9 cellular contexts compared by ENCODE assay signal in genomic region chr19:44749994-44750393, GRCh38. TPM values are rescaled to one million over a fixed set of nuclear protein-coding genes. Genes with fewer than 3 reads are reported as not detected.
DNase-seq lines count a peak whose midpoint lies in the region; ATAC-seq, FAIRE-seq and TF ChIP-seq lines count a peak whose summit lies in the region.
"Had no signal": no experiment of that assay in that cellular context is flagged by ENCODE, and none has a peak within 500 bp of the region (broad histone marks: within the 10 kb centered on the region; RNA-seq: fewer than 3 reads in every experiment).

No MANE protein-coding gene starts in this region.

- H2AFZ ChIP-seq in GM12878 (ENCODE audit: control insufficient read depth, low read depth, low read length): no peak overlapping the region
- no peak overlapping the region for H2AFZ ChIP-seq in mesenchymal stem cell (ENCODE audit: low read depth, low read length)

- H3K4me3 ChIP-seq in GM12878: peak overlapping the region; percentile 98
- H3K4me3 ChIP-seq in mesenchymal stem cell (ENCODE audit: insufficient read depth in 1 of 2, low read depth in 1 of 2, low read length in 2 of 2): peak overlapping the region in 1 of 2 experiments; percentile 83
- H3K4me3 ChIP-seq in tibial nerve: peak overlapping the region; percentile 42 to 85 (median 60)

- no peak overlapping the region for H3K14ac ChIP-seq in mesenchymal stem cell (ENCODE audit: low read length in 2 of 2)

- RAD21 ChIA-PET in GM12878 (lab: Charles Lee; ENCODE audit: unreplicated experiment): interaction anchor here (1.1 to 2.9 kb wide), 7 partner anchors 11 to 59 kb away, joined by 3 to 50 read pairs (median 7); no protein-coding TSS in a partner anchor

- peaks cover 5% of the 10 kb centered on the region for H3K36me3 Mint-ChIP-seq in activated T-cell treated with anti-CD3 and anti-CD28 coated beads, Interleukin-2, amount 50 U/mL, for 4 hours (ENCODE audit: insufficient read depth)

- H3K4me3 Mint-ChIP-seq in activated T-cell treated with anti-CD3 and anti-CD28 coated beads, Interleukin-2, amount 50 U/mL, for 4 hours: peak overlapping the region; percentile 87

- H2AK5ac ChIP-seq in mesenchymal stem cell (ENCODE audit: low read length, severe bottlenecking): no peak overlapping the region

- H3K9me3 Mint-ChIP-seq in activated T-cell treated with anti-CD3 and anti-CD28 coated beads, Interleukin-2, amount 50 U/mL, for 4 hours: no peaks in the 10 kb centered on the region

- POLR2A ChIA-PET in GM12878 (lab: Charles Lee): interaction anchor here (0.5 to 2.1 kb wide), 6 partner anchors 11 to 101 kb away, joined by 3 to 11 read pairs (median 6); no protein-coding TSS in a partner anchor

- no peak for ATAC-seq in activated T-cell treated with anti-CD3 and anti-CD28 coated beads, Interleukin-2, amount 50 U/mL, for 4 hours
- ATAC-seq in GM12878: no peak

- intact Hi-C loops in GM12878 (cut with micrococcal nuclease; ENCODE audit: unreplicated experiment): no loop called here

- no peak for TF ChIP-seq EP300 in GM12878 (IDR thresholded peaks at IDR 0.05; ENCODE audit: borderline replicate concordance in 1 of 2, control insufficient read depth in 1 of 2, low read depth in 2 of 2, low read length in 2 of 2)
- no peak for TF ChIP-seq EP300 in tibial nerve (IDR thresholded peaks at IDR 0.05)

- H3K4me1 Mint-ChIP-seq in activated T-cell treated with anti-CD3 and anti-CD28 coated beads, Interleukin-2, amount 50 U/mL, for 4 hours (ENCODE audit: low read depth): peaks cover 67% of the 10 kb centered on the region

- SMC1A ChIA-PET in GM12878 (lab: Charles Lee; ENCODE audit: uncharacterized antibody, unreplicated experiment): interaction anchor here (1.0 to 7.7 kb wide), 4 partner anchors 10 to 25 kb away, joined by 4 to 115 read pairs (median 19); no protein-coding TSS in a partner anchor

- H3K79me2 ChIP-seq in GM12878 (ENCODE audit: control insufficient read depth, insufficient read depth, low read length): peaks cover 48% of the 10 kb centered on the region

- no peak overlapping the region for H2BK5ac ChIP-seq in mesenchymal stem cell (ENCODE audit: low read depth, low read length, poor library complexity, severe bottlenecking)

- H3K4me2 ChIP-seq in GM12878 (ENCODE audit: control insufficient read depth, insufficient read depth): peak overlapping the region; percentile 81
- H3K4me2 ChIP-seq in mesenchymal stem cell (ENCODE audit: low read length, poor library complexity, severe bottlenecking): no peak overlapping the region

- in situ Hi-C loops in GM12878 (cut with MboI) (no loop called here), GM13977 (cut with MboI; ENCODE audit: low pct_unique_long_range_greater_than_20kb, low sequenced_read_pairs, unreplicated experiment) (no loop called here)

- no peak overlapping the region for H2BK120ac ChIP-seq in mesenchymal stem cell (ENCODE audit: low read depth, low read length)

- TF ChIP-seq POLR2A in GM12878 (IDR thresholded peaks at IDR 0.05; ENCODE audit: low read depth, low read length) (no peak), tibial nerve (IDR thresholded peaks at IDR 0.05) (no peak)

- no peaks in the 10 kb centered on the region for H3K27me3 ChIP-seq in GM12878 (replicated peaks in 1 of 2; ENCODE audit: control insufficient read depth in 2 of 2, insufficient read depth in 2 of 2, low read length in 1 of 2)
- no peaks in the 10 kb centered on the region for H3K27me3 ChIP-seq in mesenchymal stem cell (ENCODE audit: control insufficient read depth in 1 of 2, insufficient read depth in 1 of 2, low read length in 2 of 2)
- H3K27me3 ChIP-seq in tibial nerve: no peaks in the 10 kb centered on the region

- H3K4me1 ChIP-seq in GM12878 (ENCODE audit: control insufficient read depth, insufficient read depth, low read length): peaks cover 38% of the 10 kb centered on the region
- peaks cover 49% of the 10 kb centered on the region for H3K4me1 ChIP-seq in mesenchymal stem cell (ENCODE audit: control insufficient read depth, insufficient read depth, low read depth, low read length)
- peaks cover 3 to 91% (median 66%) of the 10 kb centered on the region in 4 donors for H3K4me1 ChIP-seq in tibial nerve

- H3K9me3 ChIP-seq in GM12878 (replicated peaks; ENCODE audit: control insufficient read depth, insufficient read depth, low read length): no peaks in the 10 kb centered on the region
- H3K9me3 ChIP-seq in mesenchymal stem cell (ENCODE audit: control insufficient read depth, low read length): no peaks in the 10 kb centered on the region
- no peaks in the 10 kb centered on the region for H3K9me3 ChIP-seq in tibial nerve

- CTCF ChIA-PET in GM12878 (lab: Yijun Ruan, JAX): interaction anchor here (1.2 to 7.7 kb wide), 3 partner anchors 17 to 32 kb away, joined by 3 to 109 read pairs (median 5); no protein-coding TSS in a partner anchor

- TF ChIP-seq RAD21 in GM12878 (IDR thresholded peaks at IDR 0.05; ENCODE audit: insufficient read depth, low read depth, low read length): no peak

- H4K8ac ChIP-seq in mesenchymal stem cell (ENCODE audit: low read length): no peak overlapping the region

- H3K27me3 Mint-ChIP-seq in activated T-cell treated with anti-CD3 and anti-CD28 coated beads, Interleukin-2, amount 50 U/mL, for 4 hours (ENCODE audit: low read depth): no peaks in the 10 kb centered on the region

- peak overlapping the region in 1 of 2 experiments; percentile 54 for H3K18ac ChIP-seq in mesenchymal stem cell (ENCODE audit: low read depth in 1 of 2, low read length in 2 of 2)

- no peak for TF ChIP-seq CTCF in GM12878 (IDR thresholded peaks at IDR 0.05 in 2 of 3, conservative IDR thresholded peaks at IDR 0.05 in 1 of 3; ENCODE audit: control insufficient read depth in 2 of 3, extremely low read depth in 1 of 3, insufficient read depth in 1 of 3, low read depth in 3 of 3, low read length in 3 of 3)
- no peak for TF ChIP-seq CTCF in tibial nerve (IDR thresholded peaks at IDR 0.05)
- TF ChIP-seq CTCF in GM13977 (IDR thresholded peaks at IDR 0.05; ENCODE audit: extremely low read depth, insufficient read depth, missing control alignments): no peak

- H3K23ac ChIP-seq in mesenchymal stem cell (ENCODE audit: low read length in 2 of 2): no peak overlapping the region

- peak overlapping the region in 1 of 2 experiments; percentile 70 for H2BK12ac ChIP-seq in mesenchymal stem cell (ENCODE audit: low read length in 2 of 2)

- no peak overlapping the region for H3K4ac ChIP-seq in mesenchymal stem cell (ENCODE audit: low read depth in 1 of 2, low read length in 2 of 2)

- no peak overlapping the region for H2BK15ac ChIP-seq in mesenchymal stem cell (ENCODE audit: low read depth, poor library complexity, severe bottlenecking)

- WGBS in GM12878 (ENCODE audit: insufficient coverage, insufficient replicate concordance, low lambda C conversion rate, missing lambda C conversion rate): 17% methylated on average over 10 of the region's 10 CpGs
- whole genome bisulfite sequencing in mesenchymal stem cell: 90% methylated on average over 10 of the region's 10 CpGs
- WGBS in tibial nerve, 2 donors: 82 to 86% methylated on average over 10 of the region's 10 CpGs

- peak overlapping the region; percentile 92 for H3K27ac ChIP-seq in GM12878 (ENCODE audit: control insufficient read depth, insufficient read depth)
- no peak overlapping the region for H3K27ac ChIP-seq in mesenchymal stem cell (ENCODE audit: low read length, poor library complexity, severe bottlenecking)
- peak overlapping the region in 3 of 4 donors; percentile 89 to 96 (median 95) for H3K27ac ChIP-seq in tibial nerve

- H4K20me1 ChIP-seq in GM12878 (ENCODE audit: control insufficient read depth, insufficient read depth): no peaks in the 10 kb centered on the region

- peaks cover 7% of the 10 kb centered on the region for H3K79me1 ChIP-seq in mesenchymal stem cell (replicated peaks; ENCODE audit: low read length, poor library complexity, severe bottlenecking)

- BruUV-seq in GM12878 (replicated peaks; lab: Mats Ljungman, UMichigan): no TSS peak

- FAIRE-seq in GM12878 (lab: Jason Lieb, UNC): no peak

- no peak overlapping the region for H4K91ac ChIP-seq in mesenchymal stem cell (ENCODE audit: low read length)

- DNase-seq in activated T-cell treated with anti-CD3 and anti-CD28 coated beads, Interleukin-2, amount 50 U/mL, for 4 hours: no peak
- DNase-seq in activated T-cell treated with anti-CD3 and anti-CD28 coated beads for 4 hours (no peak), GM12878 (ENCODE audit: low read depth, low spot score) (no peak), mesenchymal stem cell (no peak), tibial nerve (ENCODE audit: low spot score in 2 of 2) (no peak), NCI-H748 (lab: John Stamatoyannopoulos, UW; ENCODE audit: unreplicated experiment) (no peak), GM13977 (ENCODE audit: low spot score) (no peak), putamen (ENCODE audit: low spot score) (no peak)

- no peaks in the 10 kb centered on the region; a peak in 2 of 4 replicates for H3K36me3 ChIP-seq in GM12878 (ENCODE audit: control insufficient read depth in 2 of 2, insufficient read depth in 2 of 2, low read length in 1 of 2)
- H3K36me3 ChIP-seq in mesenchymal stem cell (ENCODE audit: control insufficient read depth in 1 of 2, insufficient read depth in 2 of 2, low read depth in 1 of 2, low read length in 2 of 2): peaks cover 8 to 34% of the 10 kb centered on the region in 2 experiments
- H3K36me3 ChIP-seq in tibial nerve: peaks cover 0 to 18% (median 0%) of the 10 kb centered on the region in 3 donors

- peak overlapping the region; percentile 93 for H3K9ac ChIP-seq in GM12878 (ENCODE audit: control insufficient read depth, insufficient read depth, low read length)
- H3K9ac ChIP-seq in mesenchymal stem cell (ENCODE audit: low read length): peak overlapping the region; percentile 89

RNA-seq across cellular contexts. Expression of gene BCL3, which starts 1.5 kb away (rescaled TPM):
- 10 to 100 TPM; 27.9 to 35.3 (median 34.6) TPM for total RNA-seq in activated T-cell treated with anti-CD3 and anti-CD28 coated beads, Interleukin-2, amount 50 U/mL, for 4 hours
- 8.9 and 15.2 TPM in 2 replicates for total RNA-seq in GM12878 (2013; cell fraction: nucleolus; rRNA removed)
- 5.2 and 6.5 TPM in 2 replicates for total RNA-seq in GM12878 (2014; rRNA removed)
- total RNA-seq in GM12878 (2014; rRNA removed; fragmentation: Illumina TruSeq; extraction: Trizol): 1.7 and 2.0 TPM in 2 replicates
- total RNA-seq in GM12878 (2021): 22.7 and 26.4 TPM in 2 replicates
- polyA plus RNA-seq in GM12878 (2011; ENCODE audit: low read depth): 5.6 TPM
- polyA plus RNA-seq in GM12878 (2011; rRNA removed): 1.7 and 2.3 TPM in 2 replicates
- 6.5 and 6.9 TPM in 2 replicates for polyA plus RNA-seq in GM12878 (2011; cell fraction: cytosol; rRNA removed)
- 33.6 and 46.6 TPM in 2 replicates for polyA plus RNA-seq in GM12878 (2011; cell fraction: nucleus; rRNA removed)
- polyA plus RNA-seq in GM12878 (2012): 18.8 and 19.6 TPM in 2 replicates
- 1.0 and 4.9 TPM in 2 replicates for polyA plus RNA-seq in GM12878 (2014; fragmentation: Illumina TruSeq; extraction: Trizol)
- polyA plus RNA-seq in GM12878 (2014; fragmentation: Nextera tagmentation; extraction: Ambion mirVana): 1 to 10 TPM in 1 of 2 experiments, under 1 TPM in 1; 0.55 to 1.1 TPM
- 19.2 and 25.5 TPM in 2 replicates for polyA plus RNA-seq in GM12878 (2014; rRNA removed)
- polyA plus RNA-seq in GM12878 (2016; fragmentation: Nextera tagmentation; extraction: Ambion mirVana): 10 to 100 TPM in 1 of 2 experiments, 1 to 10 TPM in 1; 2.3 to 17.6 TPM
- 3.7 and 7.5 TPM in 2 replicates for polyA minus RNA-seq in GM12878 (2011; rRNA and poly(A)+ RNA removed)
- 11.7 and 18.0 TPM in 2 replicates for polyA minus RNA-seq in GM12878 (2011; cell fraction: cytosol; rRNA and poly(A)+ RNA removed)
- 6.0 and 10.0 TPM in 2 replicates for polyA minus RNA-seq in GM12878 (2011; cell fraction: nucleus; rRNA and poly(A)+ RNA removed)
- polyA plus RNA-seq in mesenchymal stem cell (2013, experiment 1 of 2): 48.8 TPM
- 47.7 TPM for polyA plus RNA-seq in mesenchymal stem cell (2013, experiment 2 of 2)
- 10 to 100 TPM; 10.3 to 37.8 (median 18.0) TPM for total RNA-seq in tibial nerve

RNA-seq across cellular contexts. Expression of gene CBLC, which starts 27.7 kb away (rescaled TPM):
- total RNA-seq in activated T-cell treated with anti-CD3 and anti-CD28 coated beads, Interleukin-2, amount 50 U/mL, for 4 hours: under 1 TPM in 1 of 3 donors, not detected in 2; 0.23 TPM
- not detected in 2 replicates for total RNA-seq in GM12878 (2013; cell fraction: nucleolus; rRNA removed)
- not detected in 2 replicates for total RNA-seq in GM12878 (2014; rRNA removed)
- total RNA-seq in GM12878 (2014; rRNA removed; fragmentation: Illumina TruSeq; extraction: Trizol): not detected in 2 replicates
- 0.19 TPM in 1 of 2 replicates, not detected in the other for total RNA-seq in GM12878 (2021)
- not detected for polyA plus RNA-seq in GM12878 (2011; ENCODE audit: low read depth)
- polyA plus RNA-seq in GM12878 (2011; rRNA removed): not detected in 2 replicates
- polyA plus RNA-seq in GM12878 (2011; cell fraction: cytosol; rRNA removed): not detected in 2 replicates
- polyA plus RNA-seq in GM12878 (2011; cell fraction: nucleus; rRNA removed): not detected in 2 replicates
- not detected in 2 replicates for polyA plus RNA-seq in GM12878 (2012)
- polyA plus RNA-seq in GM12878 (2014; fragmentation: Illumina TruSeq; extraction: Trizol): not detected in 2 replicates
- polyA plus RNA-seq in GM12878 (2014; fragmentation: Nextera tagmentation; extraction: Ambion mirVana): not detected
- not detected in 2 replicates for polyA plus RNA-seq in GM12878 (2014; rRNA removed)
- not detected for polyA plus RNA-seq in GM12878 (2016; fragmentation: Nextera tagmentation; extraction: Ambion mirVana)
- polyA minus RNA-seq in GM12878 (2011; rRNA and poly(A)+ RNA removed): not detected in 2 replicates
- polyA minus RNA-seq in GM12878 (2011; cell fraction: cytosol; rRNA and poly(A)+ RNA removed): not detected in 2 replicates
- not detected in 2 replicates for polyA minus RNA-seq in GM12878 (2011; cell fraction: nucleus; rRNA and poly(A)+ RNA removed)
- polyA plus RNA-seq in mesenchymal stem cell (2013, experiment 1 of 2): not detected
- polyA plus RNA-seq in mesenchymal stem cell (2013, experiment 2 of 2): not detected
- not detected for total RNA-seq in tibial nerve
- total RNA-seq: T-helper 2 cell treated with Interferon-gamma antibody and Interleukin-4, amounts not matched to agents 100 ng/mL and 5 ng/mL, for 36 hours had no signal

RNA-seq across cellular contexts. Expression of gene CEACAM16, which starts 51.0 kb away (rescaled TPM):
- not detected for total RNA-seq in activated T-cell treated with anti-CD3 and anti-CD28 coated beads, Interleukin-2, amount 50 U/mL, for 4 hours
- total RNA-seq in GM12878 (2013; cell fraction: nucleolus; rRNA removed): not detected in 2 replicates
- not detected in 2 replicates for total RNA-seq in GM12878 (2014; rRNA removed)
- not detected in 2 replicates for total RNA-seq in GM12878 (2014; rRNA removed; fragmentation: Illumina TruSeq; extraction: Trizol)
- not detected in 2 replicates for total RNA-seq in GM12878 (2021)
- polyA plus RNA-seq in GM12878 (2011; ENCODE audit: low read depth): not detected
- not detected in 2 replicates for polyA plus RNA-seq in GM12878 (2011; rRNA removed)
- polyA plus RNA-seq in GM12878 (2011; cell fraction: cytosol; rRNA removed): not detected in 2 replicates
- polyA plus RNA-seq in GM12878 (2011; cell fraction: nucleus; rRNA removed): not detected in 2 replicates
- polyA plus RNA-seq in GM12878 (2012): not detected in 2 replicates
- not detected in 2 replicates for polyA plus RNA-seq in GM12878 (2014; fragmentation: Illumina TruSeq; extraction: Trizol)
- not detected for polyA plus RNA-seq in GM12878 (2014; fragmentation: Nextera tagmentation; extraction: Ambion mirVana)
- not detected in 2 replicates for polyA plus RNA-seq in GM12878 (2014; rRNA removed)
- polyA plus RNA-seq in GM12878 (2016; fragmentation: Nextera tagmentation; extraction: Ambion mirVana): not detected
- not detected in 2 replicates for polyA minus RNA-seq in GM12878 (2011; rRNA and poly(A)+ RNA removed)
- polyA minus RNA-seq in GM12878 (2011; cell fraction: cytosol; rRNA and poly(A)+ RNA removed): not detected in 2 replicates
- polyA minus RNA-seq in GM12878 (2011; cell fraction: nucleus; rRNA and poly(A)+ RNA removed): not detected in 2 replicates
- not detected for polyA plus RNA-seq in mesenchymal stem cell (2013, experiment 1 of 2)
- polyA plus RNA-seq in mesenchymal stem cell (2013, experiment 2 of 2): not detected
- total RNA-seq in tibial nerve: not detected
- total RNA-seq: T-helper 2 cell treated with Interferon-gamma antibody and Interleukin-4, amounts not matched to agents 100 ng/mL and 5 ng/mL, for 36 hours had no signal

RNA-seq across cellular contexts. Expression of gene BCAM, which starts 58.9 kb away (rescaled TPM):
- under 1 TPM; 0.33 to 0.40 (median 0.33) TPM for total RNA-seq in activated T-cell treated with anti-CD3 and anti-CD28 coated beads, Interleukin-2, amount 50 U/mL, for 4 hours
- total RNA-seq in GM12878 (2013; cell fraction: nucleolus; rRNA removed): not detected in 2 replicates
- total RNA-seq in GM12878 (2014; rRNA removed) (not detected in 2 replicates), GM12878 (2014; rRNA removed; fragmentation: Illumina TruSeq; extraction: Trizol) (not detected in 2 replicates), GM12878 (2021) (0.29 and 0.64 TPM in 2 replicates), tibial nerve (100 to 1,000 TPM in 1 of 4 donors, 10 to 100 TPM in 3; 83.5 to 139 (median 90.9) TPM)
- not detected for polyA plus RNA-seq in GM12878 (2011; ENCODE audit: low read depth)
- polyA plus RNA-seq in GM12878 (2011; rRNA removed) (not detected in 2 replicates), GM12878 (2014; fragmentation: Illumina TruSeq; extraction: Trizol) (not detected in 2 replicates), GM12878 (2014; fragmentation: Nextera tagmentation; extraction: Ambion mirVana) (not detected), GM12878 (2014; rRNA removed) (not detected in 2 replicates), GM12878 (2016; fragmentation: Nextera tagmentation; extraction: Ambion mirVana) (under 1 TPM in 1 of 2 experiments, not detected in 1; 0.10 TPM)
- not detected in 2 replicates for polyA plus RNA-seq in GM12878 (2011; cell fraction: cytosol; rRNA removed)
- 0.12 TPM in 1 of 2 replicates, not detected in the other for polyA plus RNA-seq in GM12878 (2011; cell fraction: nucleus; rRNA removed)
- polyA plus RNA-seq in GM12878 (2012): not detected in 2 replicates
- not detected in 2 replicates for polyA minus RNA-seq in GM12878 (2011; rRNA and poly(A)+ RNA removed)
- polyA minus RNA-seq in GM12878 (2011; cell fraction: cytosol; rRNA and poly(A)+ RNA removed): not detected in 2 replicates
- polyA minus RNA-seq in GM12878 (2011; cell fraction: nucleus; rRNA and poly(A)+ RNA removed): not detected in 2 replicates
- polyA plus RNA-seq in mesenchymal stem cell (2013, experiment 1 of 2): 19.9 TPM
- polyA plus RNA-seq in mesenchymal stem cell (2013, experiment 2 of 2): 20.0 TPM
- total RNA-seq: T-helper 2 cell treated with Interferon-gamma antibody and Interleukin-4, amounts not matched to agents 100 ng/mL and 5 ng/mL, for 36 hours had no signal
